In the genomic region with DNA sequence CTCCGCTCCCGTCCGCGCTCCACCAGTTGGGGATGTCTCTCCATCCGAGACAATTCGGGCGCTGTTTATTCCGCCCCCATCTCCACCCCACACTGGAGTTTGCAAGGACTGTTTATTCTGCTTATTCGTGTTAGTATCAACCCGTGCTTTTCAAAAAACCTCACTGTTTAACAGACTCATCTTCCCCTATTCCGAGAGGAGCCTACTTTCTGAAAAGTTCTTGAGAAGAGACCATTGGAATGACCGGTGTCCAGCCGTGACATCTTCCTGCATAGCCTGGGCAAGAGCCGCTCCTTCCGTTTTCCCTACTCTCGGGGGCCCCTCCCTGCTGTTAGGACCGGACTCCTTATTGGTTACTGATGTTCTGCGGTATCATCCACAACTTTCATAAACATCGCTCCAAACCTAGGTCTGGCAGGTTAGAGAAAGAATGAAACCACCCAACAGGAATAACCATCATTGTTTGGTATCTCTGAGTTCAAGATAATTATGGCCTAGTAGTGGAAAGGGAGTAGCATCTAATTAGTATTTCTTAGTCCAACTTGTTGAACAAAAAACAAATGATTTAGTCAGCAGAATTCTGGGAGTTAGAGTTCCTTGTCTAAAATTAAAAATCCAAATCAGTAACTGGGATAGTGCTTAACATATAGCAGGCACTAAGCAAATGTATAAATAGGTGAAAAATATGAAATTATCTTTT, we compare ENCODE assay signal across 8 cellular contexts. TPM values are rescaled to one million over a fixed set of nuclear protein-coding genes. Genes with fewer than 3 reads are reported as not detected.
A peak's percentile ranks its signal among the peaks of the same experiment; 100 is the strongest.
DNase-seq lines count a peak whose midpoint lies in the region; ATAC-seq and TF ChIP-seq lines count a peak whose summit lies in the region.

No MANE protein-coding gene starts in this region.

- intact Hi-C loops in activated naive CD4-positive, alpha-beta T cell treated with anti-CD3 and anti-CD28 coated beads for 36 hours (cut with micrococcal nuclease) = loop anchor here (1.0 to 5.0 kb wide), 4 partner anchors 20 to 1285 kb away; a partner anchor contains a TSS

- H3K27ac ChIP-seq in HUES48 (ENCODE audit: low read depth, low read length) (peak overlapping the region; percentile 87), thoracic aorta (peak overlapping the region; percentile 97 to 98)

- CTCF ChIA-PET in activated naive CD4-positive, alpha-beta T cell treated with anti-CD3 and anti-CD28 coated beads for 36 hours (lab: Charles Lee) = interaction anchor here (0.9 kb wide), 1 partner anchor 15 kb away, joined by 4 read pairs; no protein-coding TSS in a partner anchor

- peak; percentile 34 for ATAC-seq in natural killer cell treated with Interleukin-12 subunit alpha and Interleukin-12 subunit beta and Interleukin-15 and Interleukin-18, amount 100 ng/mL, for 72 hours
- ATAC-seq in thoracic aorta (ENCODE audit: insufficient number of reproducible peaks, low FRiP score, low read depth) = no peak

- H3K9me3 Mint-ChIP-seq in activated naive CD4-positive, alpha-beta T cell treated with anti-CD3 and anti-CD28 coated beads for 36 hours = no peaks in the 10 kb centered on the region
- no peaks in the 10 kb centered on the region for H3K9me3 Mint-ChIP-seq in natural killer cell treated with Interleukin-12 subunit alpha and Interleukin-12 subunit beta and Interleukin-15 and Interleukin-18, amount 100 ng/mL, for 72 hours

- peaks cover 28% of the 10 kb centered on the region for H3K4me1 Mint-ChIP-seq in activated naive CD4-positive, alpha-beta T cell treated with anti-CD3 and anti-CD28 coated beads for 36 hours (ENCODE audit: low read depth)
- peaks cover 24 to 35% of the 10 kb centered on the region in 2 donors for H3K4me1 Mint-ChIP-seq in natural killer cell treated with Interleukin-12 subunit alpha and Interleukin-12 subunit beta and Interleukin-15 and Interleukin-18, amount 100 ng/mL, for 72 hours (ENCODE audit: low read depth in 2 of 2)

- TF ChIP-seq CTCF in GM20000 (IDR thresholded peaks at IDR 0.05; ENCODE audit: extremely low read depth, missing control alignments) = no peak
- no peak for TF ChIP-seq CTCF in foreskin fibroblast (IDR thresholded peaks at IDR 0.05; ENCODE audit: low read depth, low read length)
- no peak for TF ChIP-seq CTCF in thoracic aorta (IDR thresholded peaks at IDR 0.05)

- H3K4me3 ChIP-seq in HUES48 (ENCODE audit: low read depth, low read length) = peak overlapping the region; percentile 75
- peak overlapping the region; percentile 60 to 79 for H3K4me3 ChIP-seq in foreskin fibroblast (ENCODE audit: low read depth in 1 of 2, low read length in 2 of 2)
- H3K4me3 ChIP-seq in thoracic aorta = peak overlapping the region; percentile 85

- H3K36me3 ChIP-seq in HUES48 (ENCODE audit: control insufficient read depth, insufficient read depth, low read length) (peaks cover 4% of the 10 kb centered on the region; the same call in 1 of the 2 replicates), thoracic aorta (no peaks in the 10 kb centered on the region)

- H3K4me1 ChIP-seq in HUES48 (ENCODE audit: control insufficient read depth, insufficient read depth, low read length) (no peaks in the 10 kb centered on the region), thoracic aorta (ENCODE audit: control insufficient read depth in 1 of 2, low read depth in 2 of 2) (peaks cover 10 to 18% of the 10 kb centered on the region in 2 donors)

- H3K27me3 ChIP-seq in HUES48 (ENCODE audit: control insufficient read depth, insufficient read depth, low read length) = 0 out of 2 replicates have a peak, but pooled peaks cover 5% of the 10 kb centered on the region
- no peaks in the 10 kb centered on the region for H3K27me3 ChIP-seq in thoracic aorta (replicated peaks; ENCODE audit: insufficient read depth)

- H3K4me3 Mint-ChIP-seq in activated naive CD4-positive, alpha-beta T cell treated with anti-CD3 and anti-CD28 coated beads for 36 hours = peak overlapping the region; percentile 94
- peak overlapping the region; percentile 100 for H3K4me3 Mint-ChIP-seq in natural killer cell treated with Interleukin-12 subunit alpha and Interleukin-12 subunit beta and Interleukin-15 and Interleukin-18, amount 100 ng/mL, for 72 hours

- H3K9me3 ChIP-seq in HUES48 (ENCODE audit: control insufficient read depth, insufficient read depth, low read length) = no peaks in the 10 kb centered on the region
- H3K9me3 ChIP-seq in thoracic aorta = no peaks in the 10 kb centered on the region

- H3K9ac ChIP-seq in HUES48 (ENCODE audit: low read depth, low read length) = peak overlapping the region; percentile 88

- H3K27me3 Mint-ChIP-seq in activated naive CD4-positive, alpha-beta T cell treated with anti-CD3 and anti-CD28 coated beads for 36 hours (ENCODE audit: low read depth) = no peaks in the 10 kb centered on the region
- peaks cover 0 to 7% of the 10 kb centered on the region in 2 donors for H3K27me3 Mint-ChIP-seq in natural killer cell treated with Interleukin-12 subunit alpha and Interleukin-12 subunit beta and Interleukin-15 and Interleukin-18, amount 100 ng/mL, for 72 hours

- H3K36me3 Mint-ChIP-seq in activated naive CD4-positive, alpha-beta T cell treated with anti-CD3 and anti-CD28 coated beads for 36 hours (ENCODE audit: low read depth) = peaks cover 2% of the 10 kb centered on the region
- peaks cover 14% of the 10 kb centered on the region for H3K36me3 Mint-ChIP-seq in natural killer cell treated with Interleukin-12 subunit alpha and Interleukin-12 subunit beta and Interleukin-15 and Interleukin-18, amount 100 ng/mL, for 72 hours

- DNase-seq in COLO829 (ENCODE audit: low spot score) (peak; percentile 56), GM20000 (ENCODE audit: low spot score) (peak; percentile 39), OCI-M1 (lab: John Stamatoyannopoulos, UW) (peak; percentile 89), foreskin fibroblast (peak; percentile 76 to 90), thoracic aorta (ENCODE audit: low spot score) (peak; percentile 59)
- DNase-seq in activated naive CD4-positive, alpha-beta T cell treated with anti-CD3 and anti-CD28 coated beads for 36 hours = peak; percentile 48
- peak; percentile 71 for DNase-seq in natural killer cell treated with Interleukin-12 subunit alpha and Interleukin-12 subunit beta and Interleukin-15 and Interleukin-18, amount 100 ng/mL, for 72 hours (ENCODE audit: low spot score)

- H3K27ac Mint-ChIP-seq in activated naive CD4-positive, alpha-beta T cell treated with anti-CD3 and anti-CD28 coated beads for 36 hours = peak overlapping the region; percentile 87
- H3K27ac Mint-ChIP-seq in natural killer cell treated with Interleukin-12 subunit alpha and Interleukin-12 subunit beta and Interleukin-15 and Interleukin-18, amount 100 ng/mL, for 72 hours = peak overlapping the region; percentile 95 to 96

RNA-seq across cellular contexts. Expression of a gene that starts 0.8 kb away (rescaled TPM):
- total RNA-seq in activated naive CD4-positive, alpha-beta T cell treated with anti-CD3 and anti-CD28 coated beads for 36 hours = 10 to 100 TPM; 29.1 to 30.3 TPM
- total RNA-seq in natural killer cell treated with Interleukin-12 subunit alpha and Interleukin-12 subunit beta and Interleukin-15 and Interleukin-18, amount 100 ng/mL, for 72 hours = 10 to 100 TPM; 52.9 to 53.1 TPM
- 100 to 1,000 TPM in 1 of 2 donors, 10 to 100 TPM in 1; 70.8 to 142 TPM for total RNA-seq in thoracic aorta

RNA-seq across cellular contexts. Expression of a gene that starts 34.6 kb away (rescaled TPM):
- total RNA-seq in activated naive CD4-positive, alpha-beta T cell treated with anti-CD3 and anti-CD28 coated beads for 36 hours = under 1 TPM in 1 of 2 experiments, not detected in 1; 0.05 TPM
- total RNA-seq in natural killer cell treated with Interleukin-12 subunit alpha and Interleukin-12 subunit beta and Interleukin-15 and Interleukin-18, amount 100 ng/mL, for 72 hours = under 1 TPM in 1 of 2 donors, not detected in 1; 0.12 TPM
- total RNA-seq in thoracic aorta = not detected

RNA-seq across cellular contexts. Expression of a gene that starts 55.2 kb away (rescaled TPM):
- total RNA-seq in activated naive CD4-positive, alpha-beta T cell treated with anti-CD3 and anti-CD28 coated beads for 36 hours = 10 to 100 TPM; 50.4 to 52.2 TPM
- total RNA-seq in natural killer cell treated with Interleukin-12 subunit alpha and Interleukin-12 subunit beta and Interleukin-15 and Interleukin-18, amount 100 ng/mL, for 72 hours = 100 to 1,000 TPM in 1 of 2 donors, 10 to 100 TPM in 1; 76.3 to 104 TPM
- total RNA-seq in thoracic aorta = 10 to 100 TPM; 21.7 to 57.3 TPM

Comparison
In these comparisons a context has a peak if more than half of its experiments do, and no peak if none do; other contexts are left out.
1. DNase-seq: peak in every context shown above with its lines; median percentile 89 in OCI-M1; 83 in foreskin fibroblast; 71 in natural killer cell treated with Interleukin-12 subunit alpha and Interleukin-12 subunit beta and Interleukin-15 and Interleukin-18, amount 100 ng/mL, for 72 hours; 59 in thoracic aorta; 56 in COLO829; 48 in activated naive CD4-positive, alpha-beta T cell treated with anti-CD3 and anti-CD28 coated beads for 36 hours; 39 in GM20000.